19 cellular contexts compared by ENCODE assay signal in genomic region chr2:57180042-57180567, GRCh38.
DNase-seq lines count a peak whose midpoint lies in the region; ATAC-seq, FAIRE-seq and TF ChIP-seq lines count a peak whose summit lies in the region.
"Had no signal": no experiment of that assay in that cellular context is flagged by ENCODE, and none has a peak within 500 bp of the region (broad histone marks: within the 10 kb centered on the region; RNA-seq: fewer than 3 reads in every experiment).

No MANE protein-coding gene starts in this region.

- no peak overlapping the region for H3K4me3 Mint-ChIP-seq in osteocyte (ENCODE audit: unreplicated experiment)
- H3K4me3 Mint-ChIP-seq: IgD-negative memory B cell; stimulated activated naive B cell treated with anti-CD40 and anti-IgM and Interleukin-4, amounts not matched to agents 10 μg/mL and 1 μg/mL and 100 μg/mL, for 72 hours had no signal

- H3K4me1 Mint-ChIP-seq in osteocyte (ENCODE audit: unreplicated experiment): peaks cover 33% of the 10 kb centered on the region
- H3K4me1 Mint-ChIP-seq: IgD-negative memory B cell; stimulated activated naive B cell treated with anti-CD40 and anti-IgM and Interleukin-4, amounts not matched to agents 10 μg/mL and 1 μg/mL and 100 μg/mL, for 72 hours had no signal

- no peak for FAIRE-seq in RCC 7860 (lab: Jason Lieb, UNC)
- FAIRE-seq: GM18507 had no signal

- TF ChIP-seq CTCF in osteocyte (IDR thresholded peaks at IDR 0.05): no peak

- H3K27ac Mint-ChIP-seq in osteocyte (ENCODE audit: unreplicated experiment): peak overlapping the region; percentile 50
- H3K27ac Mint-ChIP-seq: activated T-helper 2 cell treated with anti-CD3 and anti-CD28 coated beads, Interferon-gamma antibody, Interleukin-2, Interleukin-4, amounts not matched to agents 10 μg/mL and 5 μg/mL and 100 μg/mL, durations not matched to agents 14 hours and 24 hours and 36 hours; IgD-negative memory B cell; stimulated activated naive B cell treated with anti-CD40 and anti-IgM and Interleukin-4, amounts not matched to agents 10 μg/mL and 1 μg/mL and 100 μg/mL, for 72 hours had no signal

- peak; percentile 15 for DNase-seq in GM03348 (ENCODE audit: low spot score)
- peak; percentile 23 for DNase-seq in RCC 7860 (ENCODE audit: low spot score)
- DNase-seq in epidermal melanocyte (ENCODE audit: insufficient read length, low spot score): peak; percentile 16
- no peak for DNase-seq in osteocyte (ENCODE audit: extremely low spot score, unreplicated experiment)
- DNase-seq in stimulated activated CD4-positive, alpha-beta T cell treated with anti-CD3 and anti-CD28 coated beads, Interleukin-15, amount 100 ng/mL, for 24 hours: no peak
- no peak for DNase-seq in SIG-M5 treated with dmso at 0.1 percent for 504 hours (lab: John Stamatoyannopoulos, UW; ENCODE audit: unreplicated experiment)
- no peak for DNase-seq in inferior parietal cortex (ENCODE audit: extremely low spot score)
- DNase-seq: activated CD4-positive, alpha-beta T cell treated with anti-CD3 and anti-CD28 coated beads, Interleukin-2, amount 50 U/mL, for 4 hours; esophagus squamous epithelium; NCI-H1105 treated with DMSO at 0.1 percent for 48 hours; NCI-H524; psoas muscle; RPMI8226; stimulated activated CD4-positive, alpha-beta T cell treated with anti-CD3 and anti-CD28 coated beads, Interleukin-4, amount 100 ng/mL, for 1 hour; stimulated activated naive B cell treated with anti-CD40 and anti-IgM and Interleukin-4, amounts not matched to agents 10 μg/mL and 1 μg/mL and 100 μg/mL, for 72 hours had no signal

- H3K9me3 Mint-ChIP-seq in osteocyte (ENCODE audit: unreplicated experiment): peaks cover 4% of the 10 kb centered on the region

- no peaks in the 10 kb centered on the region for H3K36me3 Mint-ChIP-seq in osteocyte (ENCODE audit: unreplicated experiment)
- H3K36me3 Mint-ChIP-seq: IgD-negative memory B cell; stimulated activated naive B cell treated with anti-CD40 and anti-IgM and Interleukin-4, amounts not matched to agents 10 μg/mL and 1 μg/mL and 100 μg/mL, for 72 hours had no signal

- H3K27me3 Mint-ChIP-seq in osteocyte (ENCODE audit: unreplicated experiment): no peaks in the 10 kb centered on the region
- H3K27me3 Mint-ChIP-seq: IgD-negative memory B cell; stimulated activated naive B cell treated with anti-CD40 and anti-IgM and Interleukin-4, amounts not matched to agents 10 μg/mL and 1 μg/mL and 100 μg/mL, for 72 hours had no signal

- ATAC-seq in HG03108 (IDR thresholded peaks at IDR 0.05; ENCODE audit: unreplicated experiment): no peak
- ATAC-seq: psoas muscle; stimulated activated naive B cell treated with anti-CD40 and anti-IgM and Interleukin-4, amounts not matched to agents 10 μg/mL and 1 μg/mL and 100 μg/mL, for 72 hours had no signal

Comparison
In these comparisons a context has a peak if more than half of its experiments do, and no peak if none do; other contexts are left out.
1. DNase-seq: peak in GM03348 (single experiment), RCC 7860 (single experiment) and epidermal melanocyte (single experiment); none in osteocyte (single experiment), stimulated activated CD4-positive, alpha-beta T cell treated with anti-CD3 and anti-CD28 coated beads, Interleukin-15, amount 100 ng/mL, for 24 hours (single experiment), SIG-M5 treated with dmso at 0.1 percent for 504 hours (single experiment) and inferior parietal cortex (single experiment).